Comparison of ENCODE assay signal across 1 cellular context in the genomic region with DNA sequence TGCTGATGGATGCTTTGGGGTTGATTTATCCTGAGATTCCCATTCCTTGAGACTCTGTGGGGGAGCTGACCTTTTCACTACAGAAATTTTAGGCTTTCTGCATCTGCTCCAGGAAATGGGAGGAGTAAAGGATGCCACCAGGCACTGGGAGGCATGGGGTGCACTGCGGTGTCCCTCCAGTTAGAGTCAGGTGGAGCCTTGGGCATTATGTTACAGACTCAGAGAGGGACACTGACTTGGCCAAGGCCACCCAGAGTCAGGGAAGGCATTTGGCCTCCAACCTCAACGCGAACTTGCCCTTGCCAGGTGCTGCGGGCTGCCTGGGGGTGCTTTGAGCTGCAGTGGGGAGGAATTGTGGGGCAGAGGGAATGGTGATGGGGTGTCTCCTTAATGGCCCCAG.
TF ChIP-seq lines count a peak whose summit lies in the region.

No MANE protein-coding gene starts in this region.

TF ChIP-seq in HepG2, 621 proteins besides CTCF, POLR2A, EP300 and RAD21:
- no peak for TF ChIP-seq TGIF2 (CRISPR knock-in tag; IDR thresholded peaks at IDR 0.05)
- TF ChIP-seq, protein P1, sequence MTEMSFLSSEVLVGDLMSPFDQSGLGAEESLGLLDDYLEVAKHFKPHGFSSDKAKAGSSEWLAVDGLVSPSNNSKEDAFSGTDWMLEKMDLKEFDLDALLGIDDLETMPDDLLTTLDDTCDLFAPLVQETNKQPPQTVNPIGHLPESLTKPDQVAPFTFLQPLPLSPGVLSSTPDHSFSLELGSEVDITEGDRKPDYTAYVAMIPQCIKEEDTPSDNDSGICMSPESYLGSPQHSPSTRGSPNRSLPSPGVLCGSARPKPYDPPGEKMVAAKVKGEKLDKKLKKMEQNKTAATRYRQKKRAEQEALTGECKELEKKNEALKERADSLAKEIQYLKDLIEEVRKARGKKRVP (CRISPR knock-in tag; IDR thresholded peaks at IDR 0.05) = no peak
- TF ChIP-seq, protein P2, sequence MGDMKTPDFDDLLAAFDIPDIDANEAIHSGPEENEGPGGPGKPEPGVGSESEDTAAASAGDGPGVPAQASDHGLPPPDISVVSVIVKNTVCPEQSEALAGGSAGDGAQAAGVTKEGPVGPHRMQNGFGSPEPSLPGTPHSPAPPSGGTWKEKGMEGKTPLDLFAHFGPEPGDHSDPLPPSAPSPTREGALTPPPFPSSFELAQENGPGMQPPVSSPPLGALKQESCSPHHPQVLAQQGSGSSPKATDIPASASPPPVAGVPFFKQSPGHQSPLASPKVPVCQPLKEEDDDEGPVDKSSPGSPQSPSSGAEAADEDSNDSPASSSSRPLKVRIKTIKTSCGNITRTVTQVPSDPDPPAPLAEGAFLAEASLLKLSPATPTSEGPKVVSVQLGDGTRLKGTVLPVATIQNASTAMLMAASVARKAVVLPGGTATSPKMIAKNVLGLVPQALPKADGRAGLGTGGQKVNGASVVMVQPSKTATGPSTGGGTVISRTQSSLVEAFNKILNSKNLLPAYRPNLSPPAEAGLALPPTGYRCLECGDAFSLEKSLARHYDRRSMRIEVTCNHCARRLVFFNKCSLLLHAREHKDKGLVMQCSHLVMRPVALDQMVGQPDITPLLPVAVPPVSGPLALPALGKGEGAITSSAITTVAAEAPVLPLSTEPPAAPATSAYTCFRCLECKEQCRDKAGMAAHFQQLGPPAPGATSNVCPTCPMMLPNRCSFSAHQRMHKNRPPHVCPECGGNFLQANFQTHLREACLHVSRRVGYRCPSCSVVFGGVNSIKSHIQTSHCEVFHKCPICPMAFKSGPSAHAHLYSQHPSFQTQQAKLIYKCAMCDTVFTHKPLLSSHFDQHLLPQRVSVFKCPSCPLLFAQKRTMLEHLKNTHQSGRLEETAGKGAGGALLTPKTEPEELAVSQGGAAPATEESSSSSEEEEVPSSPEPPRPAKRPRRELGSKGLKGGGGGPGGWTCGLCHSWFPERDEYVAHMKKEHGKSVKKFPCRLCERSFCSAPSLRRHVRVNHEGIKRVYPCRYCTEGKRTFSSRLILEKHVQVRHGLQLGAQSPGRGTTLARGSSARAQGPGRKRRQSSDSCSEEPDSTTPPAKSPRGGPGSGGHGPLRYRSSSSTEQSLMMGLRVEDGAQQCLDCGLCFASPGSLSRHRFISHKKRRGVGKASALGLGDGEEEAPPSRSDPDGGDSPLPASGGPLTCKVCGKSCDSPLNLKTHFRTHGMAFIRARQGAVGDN (CRISPR knock-in tag; IDR thresholded peaks at IDR 0.05) = peak; percentile 20; the same call in 1 of the 2 replicates
- no peak for TF ChIP-seq TEAD2 (CRISPR knock-in tag; IDR thresholded peaks at IDR 0.05)
- TF ChIP-seq ZNF768 (CRISPR knock-in tag; IDR thresholded peaks at IDR 0.05) = peak; percentile 86
- TF ChIP-seq, protein P3, sequence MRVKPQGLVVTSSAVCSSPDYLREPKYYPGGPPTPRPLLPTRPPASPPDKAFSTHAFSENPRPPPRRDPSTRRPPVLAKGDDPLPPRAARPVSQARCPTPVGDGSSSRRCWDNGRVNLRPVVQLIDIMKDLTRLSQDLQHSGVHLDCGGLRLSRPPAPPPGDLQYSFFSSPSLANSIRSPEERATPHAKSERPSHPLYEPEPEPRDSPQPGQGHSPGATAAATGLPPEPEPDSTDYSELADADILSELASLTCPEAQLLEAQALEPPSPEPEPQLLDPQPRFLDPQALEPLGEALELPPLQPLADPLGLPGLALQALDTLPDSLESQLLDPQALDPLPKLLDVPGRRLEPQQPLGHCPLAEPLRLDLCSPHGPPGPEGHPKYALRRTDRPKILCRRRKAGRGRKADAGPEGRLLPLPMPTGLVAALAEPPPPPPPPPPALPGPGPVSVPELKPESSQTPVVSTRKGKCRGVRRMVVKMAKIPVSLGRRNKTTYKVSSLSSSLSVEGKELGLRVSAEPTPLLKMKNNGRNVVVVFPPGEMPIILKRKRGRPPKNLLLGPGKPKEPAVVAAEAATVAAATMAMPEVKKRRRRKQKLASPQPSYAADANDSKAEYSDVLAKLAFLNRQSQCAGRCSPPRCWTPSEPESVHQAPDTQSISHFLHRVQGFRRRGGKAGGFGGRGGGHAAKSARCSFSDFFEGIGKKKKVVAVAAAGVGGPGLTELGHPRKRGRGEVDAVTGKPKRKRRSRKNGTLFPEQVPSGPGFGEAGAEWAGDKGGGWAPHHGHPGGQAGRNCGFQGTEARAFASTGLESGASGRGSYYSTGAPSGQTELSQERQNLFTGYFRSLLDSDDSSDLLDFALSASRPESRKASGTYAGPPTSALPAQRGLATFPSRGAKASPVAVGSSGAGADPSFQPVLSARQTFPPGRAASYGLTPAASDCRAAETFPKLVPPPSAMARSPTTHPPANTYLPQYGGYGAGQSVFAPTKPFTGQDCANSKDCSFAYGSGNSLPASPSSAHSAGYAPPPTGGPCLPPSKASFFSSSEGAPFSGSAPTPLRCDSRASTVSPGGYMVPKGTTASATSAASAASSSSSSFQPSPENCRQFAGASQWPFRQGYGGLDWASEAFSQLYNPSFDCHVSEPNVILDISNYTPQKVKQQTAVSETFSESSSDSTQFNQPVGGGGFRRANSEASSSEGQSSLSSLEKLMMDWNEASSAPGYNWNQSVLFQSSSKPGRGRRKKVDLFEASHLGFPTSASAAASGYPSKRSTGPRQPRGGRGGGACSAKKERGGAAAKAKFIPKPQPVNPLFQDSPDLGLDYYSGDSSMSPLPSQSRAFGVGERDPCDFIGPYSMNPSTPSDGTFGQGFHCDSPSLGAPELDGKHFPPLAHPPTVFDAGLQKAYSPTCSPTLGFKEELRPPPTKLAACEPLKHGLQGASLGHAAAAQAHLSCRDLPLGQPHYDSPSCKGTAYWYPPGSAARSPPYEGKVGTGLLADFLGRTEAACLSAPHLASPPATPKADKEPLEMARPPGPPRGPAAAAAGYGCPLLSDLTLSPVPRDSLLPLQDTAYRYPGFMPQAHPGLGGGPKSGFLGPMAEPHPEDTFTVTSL (CRISPR knock-in tag; IDR thresholded peaks at IDR 0.05; ENCODE audit: borderline replicate concordance) = no peak
TF ChIP-seq in HepG2: peak in this region for 2.
